In the genomic region with DNA sequence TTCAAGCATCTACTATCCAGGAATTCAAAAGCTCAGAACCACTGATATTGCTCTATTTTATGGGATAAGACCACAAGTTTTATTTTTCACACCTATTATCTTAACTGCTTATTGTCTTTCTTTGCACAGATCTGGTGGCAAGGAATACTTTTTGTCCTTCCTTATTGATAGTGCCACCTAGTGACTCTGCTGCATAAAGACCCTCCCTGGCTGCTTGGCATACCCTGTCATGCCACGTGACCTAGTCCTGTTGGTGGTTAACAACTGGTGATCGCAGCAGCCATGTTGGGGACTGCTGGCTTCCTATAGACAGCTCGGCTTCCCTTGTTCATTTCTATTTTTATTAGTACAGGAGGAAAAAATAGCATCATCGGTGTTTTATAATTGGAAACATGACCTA, we compare ENCODE assay signal across 8 cellular contexts.
DNase-seq lines count a peak whose midpoint lies in the region; ATAC-seq and TF ChIP-seq lines count a peak whose summit lies in the region.

No MANE protein-coding gene starts in this region.

- no peak overlapping the region for H2BK5ac ChIP-seq in IMR-90 (ENCODE audit: low read depth, low read length, poor library complexity, severe bottlenecking)

- no peak overlapping the region for H2AK9ac ChIP-seq in IMR-90 (replicated peaks; ENCODE audit: low read depth, low read length, poor library complexity)

- H4K91ac ChIP-seq in IMR-90 (ENCODE audit: insufficient read depth, low read depth, low read length) = no peak overlapping the region

- no peak overlapping the region for H2BK120ac ChIP-seq in IMR-90 (ENCODE audit: low read depth, low read length)

- TF ChIP-seq RAD21 in IMR-90 (IDR thresholded peaks at IDR 0.05; ENCODE audit: low read length) = no peak

- in situ Hi-C loops in IMR-90 (cut with MboI; ENCODE audit: low sequenced_read_pairs) = no loop called here

- H3K4me1 ChIP-seq in IMR-90 (ENCODE audit: control insufficient read depth, insufficient read depth, low read length) (no peaks in the 10 kb centered on the region), RWPE2 (ENCODE audit: insufficient read depth, poor library complexity, severe bottlenecking) (no peaks in the 10 kb centered on the region)

- no peaks in the 10 kb centered on the region for H3K9me1 ChIP-seq in IMR-90 (ENCODE audit: insufficient read depth, low read length)

- intact Hi-C loops in IMR-90 (cut with micrococcal nuclease) = no loop called here

- H3K23ac ChIP-seq in IMR-90 (ENCODE audit: low read depth, low read length) = no peak overlapping the region

- no peak overlapping the region for H3K56ac ChIP-seq in IMR-90 (ENCODE audit: extremely low read depth, insufficient read depth, low read length)

- TF ChIP-seq POLR2A in IMR-90 (IDR thresholded peaks at IDR 0.05; ENCODE audit: low read depth, low read length) = no peak

- no peak overlapping the region for H2AK5ac ChIP-seq in IMR-90 (ENCODE audit: low read depth, low read length)

- dilution Hi-C loops in IMR-90 (cut with HindIII; ENCODE audit: low sequenced_read_pairs, unreplicated experiment) = no loop called here

- H3K27ac ChIP-seq in IMR-90 (ENCODE audit: insufficient read depth, low read length) (no peak overlapping the region), RWPE2 (ENCODE audit: poor library complexity, severe bottlenecking) (no peak overlapping the region)

- H4K5ac ChIP-seq in IMR-90 (ENCODE audit: low read depth, low read length) = no peak overlapping the region

- no peak overlapping the region for H3K14ac ChIP-seq in IMR-90 (replicated peaks; ENCODE audit: low read depth, low read length)

- CTCF ChIA-PET in IMR-90 (lab: Yijun Ruan, JAX) = interaction anchor here (1.0 to 1.2 kb wide), 2 partner anchors 11 to 25 kb away, joined by 3 to 6 read pairs; no protein-coding TSS in a partner anchor

- H2BK15ac ChIP-seq in IMR-90 (ENCODE audit: low read depth, low read length) = no peak overlapping the region

- no TSS peak for BruUV-seq in IMR-90 (replicated peaks; lab: Mats Ljungman, UMichigan)

- H4K20me1 ChIP-seq in IMR-90 (ENCODE audit: insufficient read depth, low read length) = no peaks in the 10 kb centered on the region

- 60% methylated on average over 1 of the region's 4 CpGs; no CpG with 5 or more reads in 1 of the 2 experiments for WGBS in IMR-90 (ENCODE audit: extremely low coverage in 2 of 2, insufficient read length in 1 of 2), 2 experiments

- H3K36me3 ChIP-seq in IMR-90 (ENCODE audit: control insufficient read depth, insufficient read depth, low read length) = no peaks in the 10 kb centered on the region
- no peaks in the 10 kb centered on the region for H3K36me3 ChIP-seq in RWPE2 (ENCODE audit: low read depth)

- no peak for TF ChIP-seq CTCF in IMR-90 (conservative IDR thresholded peaks at IDR 0.05; ENCODE audit: low read depth, low read length)
- peak; percentile 61 for TF ChIP-seq CTCF in RWPE2 (IDR thresholded peaks at IDR 0.05; ENCODE audit: poor library complexity, severe bottlenecking)

- no peak overlapping the region for H2AFZ ChIP-seq in IMR-90 (replicated peaks; ENCODE audit: low read length, poor library complexity)

- no peak overlapping the region for H2BK20ac ChIP-seq in IMR-90 (ENCODE audit: low read depth, low read length)

- no peak overlapping the region for H3K4me2 ChIP-seq in IMR-90 (ENCODE audit: low read depth, low read length)

- no peak overlapping the region for H4K8ac ChIP-seq in IMR-90 (ENCODE audit: low read depth in 2 of 2, low read length in 2 of 2)

- H3K4ac ChIP-seq in IMR-90 (ENCODE audit: low read depth, low read length) = no peak overlapping the region

- H3K27me3 ChIP-seq in IMR-90 (ENCODE audit: control insufficient read depth, insufficient read depth, low read length) = peaks cover 8% of the 10 kb centered on the region
- H3K27me3 ChIP-seq in RWPE2 (ENCODE audit: insufficient read depth, poor library complexity, severe bottlenecking) = no peaks in the 10 kb centered on the region

- POLR2A ChIA-PET in IMR-90 (lab: Charles Lee; ENCODE audit: unreplicated experiment) = no interaction called here

- H3K9me3 ChIP-seq in IMR-90 (ENCODE audit: control insufficient read depth, insufficient read depth, low read length) (no peaks in the 10 kb centered on the region), RWPE2 (ENCODE audit: severe bottlenecking) (no peaks in the 10 kb centered on the region)

- ATAC-seq in IMR-90 (ENCODE audit: low read depth) (no peak), RWPE2 (ENCODE audit: low read depth) (no peak), HG03045 (IDR thresholded peaks at IDR 0.05; ENCODE audit: unreplicated experiment) (no peak)

- H3K18ac ChIP-seq in IMR-90 (ENCODE audit: low read depth, low read length) = no peak overlapping the region

- H3K4me3 ChIP-seq in IMR-90 (ENCODE audit: insufficient read depth, low read depth, low read length) (no peak overlapping the region), RWPE2 (ENCODE audit: severe bottlenecking) (no peak overlapping the region)

- DNase-seq in Daoy (ENCODE audit: low read depth) (peak; percentile 70), IMR-90 (peak; percentile 8), RWPE2 (ENCODE audit: low spot score) (no peak), iPS-NIHi7 (ENCODE audit: extremely low spot score) (peak; percentile 54)
- no peak for DNase-seq in activated CD4-positive, CD25-positive, alpha-beta regulatory T cell (lab: John Stamatoyannopoulos, UW)
- DNase-seq in NK-92 treated with Interleukin-12 subunit alpha and Interleukin-12 subunit beta, amount 100 ng/mL, for 24 hours (lab: John Stamatoyannopoulos, UW) = no peak
- no peak for DNase-seq in activated effector memory CD4-positive, alpha-beta T cell treated with Interleukin-2 at 50 U/mL for 16 hours

- no peak overlapping the region for H3K9ac ChIP-seq in IMR-90 (ENCODE audit: low read depth, low read length)

- no peaks in the 10 kb centered on the region for H3K79me1 ChIP-seq in IMR-90 (ENCODE audit: low read depth in 1 of 2, low read length in 2 of 2)

TF ChIP-seq in IMR-90, 13 proteins besides CTCF, POLR2A, EP300 and RAD21:
- TF ChIP-seq, protein P1, sequence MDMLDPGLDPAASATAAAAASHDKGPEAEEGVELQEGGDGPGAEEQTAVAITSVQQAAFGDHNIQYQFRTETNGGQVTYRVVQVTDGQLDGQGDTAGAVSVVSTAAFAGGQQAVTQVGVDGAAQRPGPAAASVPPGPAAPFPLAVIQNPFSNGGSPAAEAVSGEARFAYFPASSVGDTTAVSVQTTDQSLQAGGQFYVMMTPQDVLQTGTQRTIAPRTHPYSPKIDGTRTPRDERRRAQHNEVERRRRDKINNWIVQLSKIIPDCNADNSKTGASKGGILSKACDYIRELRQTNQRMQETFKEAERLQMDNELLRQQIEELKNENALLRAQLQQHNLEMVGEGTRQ (IDR thresholded peaks at IDR 0.05; ENCODE audit: low read depth, low read length) = no peak
- TF ChIP-seq RFX5 (IDR thresholded peaks at IDR 0.05; ENCODE audit: low read depth, low read length) (no peak), CHD1 (IDR thresholded peaks at IDR 0.05; ENCODE audit: low read depth, low read length) (no peak), NFE2L2 (IDR thresholded peaks at IDR 0.05; ENCODE audit: low read depth, low read length) (no peak), CEBPB (IDR thresholded peaks at IDR 0.05; ENCODE audit: low read depth, low read length) (no peak)

Comparison
In these comparisons a context has a peak if more than half of its experiments do, and no peak if none do; other contexts are left out.
1. DNase-seq: peak in Daoy (single experiment), IMR-90 (single experiment) and iPS-NIHi7 (single experiment); none in RWPE2 (single experiment), activated CD4-positive, CD25-positive, alpha-beta regulatory T cell (0 of 4), NK-92 treated with Interleukin-12 subunit alpha and Interleukin-12 subunit beta, amount 100 ng/mL, for 24 hours (single experiment) and activated effector memory CD4-positive, alpha-beta T cell treated with Interleukin-2 at 50 U/mL for 16 hours (single experiment).